ENCODE assay signal across 13 cellular contexts in genomic region chr10:46033602-46034011, GRCh38. TPM values are rescaled to one million over a fixed set of nuclear protein-coding genes. Genes with fewer than 3 reads are reported as not detected.
A peak's percentile ranks its signal among the peaks of the same experiment; 100 is the strongest.
DNase-seq lines count a peak whose midpoint lies in the region; ATAC-seq and TF ChIP-seq lines count a peak whose summit lies in the region.
"Had no signal": no experiment of that assay in that cellular context is flagged by ENCODE, and none has a peak within 500 bp of the region (broad histone marks: within the 10 kb centered on the region; RNA-seq: fewer than 3 reads in every experiment).

No MANE protein-coding gene starts in this region.

- TF ChIP-seq CTCF in WERI-Rb-1 (IDR thresholded peaks at IDR 0.05; ENCODE audit: low read depth, low read length) (no peak), GM10248 (IDR thresholded peaks at IDR 0.05; ENCODE audit: control extremely low read depth, extremely low read depth, low read depth, missing control alignments) (no peak)

- POLR2A ChIA-PET in GM10248 (lab: Yijun Ruan, JAX): no interaction called here
- POLR2A ChIA-PET in T-cell (lab: Charles Lee): no interaction called here

- H3K27me3 ChIP-seq in WERI-Rb-1 (ENCODE audit: insufficient read depth, low read depth, severe bottlenecking): no peaks in the 10 kb centered on the region

- no peak overlapping the region for H3K4me3 Mint-ChIP-seq in T-cell
- H3K4me3 Mint-ChIP-seq: CD8-positive, alpha-beta T cell had no signal

- peak; percentile 81 for DNase-seq in AG08395 (ENCODE audit: low spot score)
- peak; percentile 38 for DNase-seq in HT-29 (ENCODE audit: low spot score)
- DNase-seq in WERI-Rb-1: peak; percentile 15
- peak; percentile 88 for DNase-seq in hepatic stellate cell (ENCODE audit: low spot score)
- no peak for DNase-seq in GM10248 (ENCODE audit: extremely low spot score)
- DNase-seq in NCI-H2196 treated with DMSO at 0.1 percent for 48 hours (lab: John Stamatoyannopoulos, UW; ENCODE audit: unreplicated experiment): no peak
- DNase-seq in T-cell: no peak
- DNase-seq: activated T-cell treated with anti-CD3 and anti-CD28 coated beads for 4 hours; CD8-positive, alpha-beta T cell; effector memory CD4-positive, alpha-beta T cell had no signal

- no peaks in the 10 kb centered on the region for H3K27me3 Mint-ChIP-seq in T-cell

- H3K36me3 Mint-ChIP-seq in T-cell: no peaks in the 10 kb centered on the region

- no peaks in the 10 kb centered on the region for H3K36me3 ChIP-seq in WERI-Rb-1

- no peak overlapping the region for H3K27ac ChIP-seq in WERI-Rb-1

- no peak overlapping the region for H3K4me3 ChIP-seq in WERI-Rb-1 (ENCODE audit: low read depth, low read length)

- ATAC-seq in HG02642 (IDR thresholded peaks at IDR 0.05; ENCODE audit: poor library complexity, unreplicated experiment) (no peak), T-cell (replicated peaks in 1 of 4) (no peak)
- ATAC-seq: CD8-positive, alpha-beta T cell had no signal

- H3K9me3 Mint-ChIP-seq in T-cell: no peaks in the 10 kb centered on the region
- H3K9me3 Mint-ChIP-seq: CD8-positive, alpha-beta T cell had no signal

- H3K4me1 Mint-ChIP-seq in T-cell: peaks cover 20 to 24% (median 21%) of the 10 kb centered on the region in 3 donors

- no peaks in the 10 kb centered on the region for H3K9me3 ChIP-seq in WERI-Rb-1 (ENCODE audit: severe bottlenecking)

- CTCF ChIA-PET in GM10248 (lab: Yijun Ruan, JAX) (interaction anchor here (1.2 kb wide), 1 partner anchor 10 kb away, joined by 4 read pairs; no protein-coding TSS in a partner anchor), T-cell (lab: Charles Lee) (interaction anchor here in 1 of 2 donors (0.5 kb wide), 1 partner anchor 60 kb away, joined by 5 read pairs; no protein-coding TSS in a partner anchor)

- H3K27ac Mint-ChIP-seq in T-cell: no peak overlapping the region
- H3K27ac Mint-ChIP-seq: CD8-positive, alpha-beta T cell had no signal

RNA-seq across cellular contexts. Expression of gene NCOA4, which starts 3.2 kb away (rescaled TPM):
- 41.0 and 51.7 TPM in 2 replicates for total RNA-seq in HT-29 (2014; rRNA removed; shearing (Covaris generic))
- 10 to 100 TPM; 60.1 to 86.8 (median 75.3) TPM for total RNA-seq in T-cell

RNA-seq across cellular contexts. Expression of gene MSMB, which starts 12.5 kb away (rescaled TPM):
- not detected in 2 replicates for total RNA-seq in HT-29 (2014; rRNA removed; shearing (Covaris generic))
- total RNA-seq in T-cell: not detected
- total RNA-seq: CD8-positive, alpha-beta T cell; mesenteric fat pad; urinary bladder had no signal

Comparison
In these comparisons a context has a peak if more than half of its experiments do, and no peak if none do; other contexts are left out.
1. DNase-seq: peak in AG08395 (single experiment), HT-29 (single experiment), WERI-Rb-1 (single experiment) and hepatic stellate cell (single experiment); none in GM10248 (single experiment), NCI-H2196 treated with DMSO at 0.1 percent for 48 hours (single experiment) and T-cell (0 of 34).